Comparison of ENCODE assay signal across 8 cellular contexts in genomic region chr15:74725241-74725774, GRCh38. TPM values are rescaled to one million over a fixed set of nuclear protein-coding genes. Genes with fewer than 3 reads are reported as not detected.
DNase-seq lines count a peak whose midpoint lies in the region; ATAC-seq and TF ChIP-seq lines count a peak whose summit lies in the region.

CYP1A1 (minus strand) TSS chr15:74725528; CDS start chr15:74723097, 2,431 bp downstream.

- no peak within 1 kb of the TSS for H3K18ac ChIP-seq in H9 (ENCODE audit: insufficient read length, low read depth, low read length)

- H2AFZ ChIP-seq in H9 (ENCODE audit: low read length) = no peak within 1 kb of the TSS

- no peak within 1 kb of the TSS for H2BK5ac ChIP-seq in H9 (ENCODE audit: insufficient read length, low read length)

- H3K9ac ChIP-seq in H9 (ENCODE audit: extremely low read depth, insufficient read length, low read length) (no peak within 1 kb of the TSS), subcutaneous abdominal adipose tissue (ENCODE audit: low read length in 5 of 5) (peak within 1 kb of the TSS in 3 of 5 donors; percentile 21 to 41 (median 35))

- H3K79me1 ChIP-seq in H9 (ENCODE audit: insufficient read depth, low read depth, low read length, poor library complexity, severe bottlenecking) = no peaks in the 10 kb centered on the region

- no peaks in the 10 kb centered on the region for H3K9me3 ChIP-seq in A673 (ENCODE audit: low read depth, low read length, poor library complexity, severe bottlenecking)
- H3K9me3 ChIP-seq in H9 (ENCODE audit: control insufficient read depth, low read depth, low read length) = no peaks in the 10 kb centered on the region
- H3K9me3 ChIP-seq in mononuclear cell (ENCODE audit: low read depth, low read length) = no peaks in the 10 kb centered on the region
- H3K9me3 ChIP-seq in subcutaneous abdominal adipose tissue (ENCODE audit: control insufficient read depth in 5 of 5, low read length in 5 of 5) = no peaks in the 10 kb centered on the region

- no peaks in the 10 kb centered on the region for H3K79me2 ChIP-seq in H9 (ENCODE audit: insufficient read depth, low read length)

- H3K4me3 ChIP-seq in A673 (ENCODE audit: low read depth, low read length, poor library complexity, severe bottlenecking) (peak within 1 kb of the TSS; percentile 49), WI38 (ENCODE audit: low read depth, low read length) (peak within 1 kb of the TSS; percentile 52), mononuclear cell (ENCODE audit: low read length) (peak within 1 kb of the TSS; percentile 39), subcutaneous abdominal adipose tissue (ENCODE audit: low read depth in 1 of 5, low read length in 5 of 5) (peak within 1 kb of the TSS; percentile 48 to 69 (median 64))

- H2BK120ac ChIP-seq in H9 (ENCODE audit: low read depth, low read length, poor library complexity, severe bottlenecking) = no peak within 1 kb of the TSS

- H3K4ac ChIP-seq in H9 (ENCODE audit: low read depth, low read length) = no peak within 1 kb of the TSS

- H3K23ac ChIP-seq in H9 (ENCODE audit: insufficient read length, low read depth, low read length) = no peak within 1 kb of the TSS

- no peak within 1 kb of the TSS; the same call in 1 of the 2 replicates for H3K14ac ChIP-seq in H9 (ENCODE audit: insufficient read depth, low read length)

- H2BK20ac ChIP-seq in H9 (ENCODE audit: low read depth, low read length, poor library complexity, severe bottlenecking) = no peak within 1 kb of the TSS

- no peak within 1 kb of the TSS for H4K8ac ChIP-seq in H9 (replicated peaks; ENCODE audit: insufficient read length, low read depth, low read length)

- H2BK15ac ChIP-seq in H9 (ENCODE audit: low read depth, low read length) = no peak within 1 kb of the TSS

- H3K27ac ChIP-seq in A673 (ENCODE audit: low read depth, low read length, poor library complexity, severe bottlenecking) (no peak within 1 kb of the TSS), H9 (ENCODE audit: insufficient read length, low read depth, low read length) (no peak within 1 kb of the TSS), subcutaneous abdominal adipose tissue (ENCODE audit: low read depth, low read length) (no peak within 1 kb of the TSS)

- H3K9me3 Mint-ChIP-seq in H9 = peaks cover 6 to 12% of the 10 kb centered on the region in 2 experiments

- no peak within 1 kb of the TSS for H4K91ac ChIP-seq in H9 (ENCODE audit: insufficient read length, low read depth, low read length)

- peaks cover 12% of the 10 kb centered on the region for H3K23me2 ChIP-seq in H9 (ENCODE audit: insufficient read length, low read depth, low read length, poor library complexity, severe bottlenecking)

- no peak within 1 kb of the TSS for H3T11ph ChIP-seq in H9 (ENCODE audit: low read length)

- H4K20me1 ChIP-seq in H9 (ENCODE audit: control insufficient read depth, insufficient read depth, insufficient read length) = no peaks in the 10 kb centered on the region

- no peaks in the 10 kb centered on the region for H3K36me3 ChIP-seq in A673 (ENCODE audit: insufficient read depth, low read length, poor library complexity, severe bottlenecking)
- no peaks in the 10 kb centered on the region for H3K36me3 ChIP-seq in subcutaneous abdominal adipose tissue (ENCODE audit: control insufficient read depth in 5 of 5, insufficient read depth in 5 of 5, low read length in 5 of 5)

- H3K4me1 Mint-ChIP-seq in H9 = peaks cover 12% of the 10 kb centered on the region in 2 experiments

- no CpG with 5 or more reads among the region's 10 CpGs for WGBS in H9 (ENCODE audit: extremely low coverage, insufficient read length, low lambda C conversion rate)

- H3K4me2 ChIP-seq in H9 (ENCODE audit: insufficient read depth, insufficient read length, low read length) = peak within 1 kb of the TSS; percentile 79

- H3K4me1 ChIP-seq in A673 (ENCODE audit: insufficient read depth, low read length, poor library complexity, severe bottlenecking) (peaks cover 8% of the 10 kb centered on the region), H9 (ENCODE audit: insufficient read depth, low read length) (no peaks in the 10 kb centered on the region; the same call in 1 of the 2 replicates), mononuclear cell (ENCODE audit: insufficient read depth, low read length) (peaks cover 15% of the 10 kb centered on the region), subcutaneous abdominal adipose tissue (ENCODE audit: control insufficient read depth in 5 of 5, insufficient read depth in 5 of 5, low read length in 5 of 5) (peaks cover 5 to 16% (median 14%) of the 10 kb centered on the region in 5 donors)

- CTCF ChIA-PET in A673 (lab: Charles Lee) = interaction anchor here (0.6 kb wide), 1 partner anchor 56 kb away, joined by 3 read pairs; the partner anchor contains the start of gene CSK

- H3K56ac ChIP-seq in H9 (ENCODE audit: insufficient read length, low read depth, low read length) = no peak within 1 kb of the TSS

- H3K27me3 Mint-ChIP-seq in H9 (ENCODE audit: low read depth) = peaks cover 76% of the 10 kb centered on the region

- TF ChIP-seq CTCF in A673 (conservative IDR thresholded peaks at IDR 0.05; ENCODE audit: low read depth, low read length) (no peak), H9 (conservative IDR thresholded peaks at IDR 0.05) (no peak), WI38 (IDR thresholded peaks at IDR 0.05; ENCODE audit: low read depth, low read length) (no peak)

- H2AK5ac ChIP-seq in H9 (ENCODE audit: insufficient read length, low read length) = no peak within 1 kb of the TSS

- H3K4me3 Mint-ChIP-seq in H9 = peak within 1 kb of the TSS; percentile 59 to 80

- no peak within 1 kb of the TSS for H4K5ac ChIP-seq in H9 (ENCODE audit: insufficient read length, low read depth, low read length)

- H3K27ac Mint-ChIP-seq in H9 = no peak within 1 kb of the TSS

- H3K36me3 Mint-ChIP-seq in H9 (ENCODE audit: insufficient read depth in 1 of 3, low read depth in 3 of 3) = no peaks in the 10 kb centered on the region; a peak in 2 of 7 replicates

- no peak for ATAC-seq in HG02763 (IDR thresholded peaks at IDR 0.05; ENCODE audit: unreplicated experiment)
- no peak for ATAC-seq in GM18511 (IDR thresholded peaks at IDR 0.05; ENCODE audit: unreplicated experiment)

- H3K27me3 ChIP-seq in A673 (replicated peaks; ENCODE audit: insufficient read depth, low read depth, low read length, poor library complexity) (peaks cover 13% of the 10 kb centered on the region), H9 (ENCODE audit: insufficient read depth, low read length) (peaks cover 7% of the 10 kb centered on the region; the same call in 1 of the 2 replicates), mononuclear cell (ENCODE audit: insufficient read depth, low read length) (peaks cover 27% of the 10 kb centered on the region), subcutaneous abdominal adipose tissue (ENCODE audit: control insufficient read depth in 5 of 5, insufficient read depth in 4 of 5, low read length in 5 of 5) (peaks cover 9 to 21% (median 14%) of the 10 kb centered on the region in 5 donors)

- DNase-seq in A673 (ENCODE audit: low spot score) (peak; percentile 33), H9 (peak; percentile 66), dermis microvascular lymphatic vessel endothelial cell (ENCODE audit: low read depth in 2 of 2) (peak in 1 of 2 donors; percentile 23)

- POLR2A ChIA-PET in A673 (lab: Charles Lee; ENCODE audit: low non-redundant PET) = no interaction called here

- intact Hi-C loops in A673 (cut with micrococcal nuclease; ENCODE audit: unreplicated experiment) = no loop called here

- no TSS peak for BruUV-seq in A673 (replicated peaks; lab: Mats Ljungman, UMichigan)

- no peak within 1 kb of the TSS for H2BK12ac ChIP-seq in H9 (ENCODE audit: insufficient read length, low read depth, low read length)

RNA-seq across cellular contexts. Expression of gene CYP1A1, which starts in this region (rescaled TPM):
- total RNA-seq in A673 (2021) = 0.33 and 0.62 TPM in 2 replicates
- 0.33 TPM in 1 of 2 replicates, not detected in the other for total RNA-seq in H9 (2021)
- 21.6 and 39.8 TPM in 2 replicates for total RNA-seq in dermis microvascular lymphatic vessel endothelial cell
- total RNA-seq in mononuclear cell = not detected

Comparison
In these comparisons a context has a peak if more than half of its experiments do, and no peak if none do; other contexts are left out.
1. RNA of gene CYP1A1 (total RNA-seq): 21.6 to 39.8 TPM in dermis microvascular lymphatic vessel endothelial cell; 0.33 to 0.62 TPM in A673, 0.33 TPM in H9 and not detected in mononuclear cell (single experiment); every median in the first group is over 10 times any median in the second.
2. Peak in DNase-seq and H3K4me3 ChIP-seq in A673; RNA of the gene not detected or under 1 TPM.
3. Peak in DNase-seq and H3K4me2 ChIP-seq in H9; RNA of the gene not detected or under 1 TPM.
4. Peak in every context shown above with its lines, with median percentiles within 50 percentile points of each other: H3K4me3 ChIP-seq.